Comparison of ENCODE assay signal across 9 cellular contexts in the genomic region with DNA sequence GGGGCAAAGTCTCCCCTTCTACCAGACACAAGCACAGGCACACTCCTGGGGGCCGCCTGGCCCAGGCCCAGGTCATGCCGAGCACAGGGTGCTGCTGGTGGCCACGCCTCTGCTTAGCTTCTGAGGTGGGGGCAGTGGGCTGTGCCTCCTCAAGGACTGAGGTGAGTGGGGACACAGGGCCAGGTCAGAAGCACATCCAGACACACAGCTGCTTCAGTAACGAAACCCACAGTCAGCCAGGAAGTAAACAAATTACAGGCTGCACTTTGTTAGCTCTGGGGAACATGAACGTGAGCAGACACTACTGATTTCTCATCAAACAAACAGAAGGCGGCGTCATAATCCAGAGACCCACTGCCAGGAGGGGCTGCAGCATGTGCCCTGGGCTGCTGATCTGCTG.
DNase-seq lines count a peak whose midpoint lies in the region; ATAC-seq and FAIRE-seq lines count a peak whose summit lies in the region.
"Had no signal": no experiment of that assay in that cellular context is flagged by ENCODE, and none has a peak within 500 bp of the region (broad histone marks: within the 10 kb centered on the region; RNA-seq: fewer than 3 reads in every experiment).

No MANE protein-coding gene starts in this region.

- no peaks in the 10 kb centered on the region for H3K27me3 ChIP-seq in CD4-positive, alpha-beta memory T cell (ENCODE audit: insufficient read depth, low read length)

- peaks cover 0 to 19% (median 3%) of the 10 kb centered on the region in 4 donors for H3K4me1 Mint-ChIP-seq in CD4-positive, alpha-beta memory T cell
- peaks cover 14 to 18% (median 15%) of the 10 kb centered on the region in 3 donors for H3K4me1 Mint-ChIP-seq in T-cell

- H3K27me3 Mint-ChIP-seq in CD4-positive, alpha-beta memory T cell: no peaks in the 10 kb centered on the region
- H3K27me3 Mint-ChIP-seq in T-cell: no peaks in the 10 kb centered on the region

- H3K36me3 ChIP-seq in CD4-positive, alpha-beta memory T cell (ENCODE audit: insufficient read depth, low read length): no peaks in the 10 kb centered on the region

- CTCF ChIA-PET in CD4-positive, alpha-beta memory T cell (lab: Charles Lee; ENCODE audit: partially characterized antibody): interaction anchor here (1.0 to 2.6 kb wide), 2 partner anchors 11 to 133 kb away, joined by 3 to 10 read pairs; no protein-coding TSS in a partner anchor
- CTCF ChIA-PET in T-cell (lab: Charles Lee): interaction anchor here in 1 of 2 donors (0.7 kb wide), 1 partner anchor 425 kb away, joined by 10 read pairs; no protein-coding TSS in a partner anchor

- no peak for FAIRE-seq in GM19239 (lab: Jason Lieb, UNC)

- no peak overlapping the region for H3K27ac ChIP-seq in CD4-positive, alpha-beta memory T cell (ENCODE audit: low read depth, low read length)

- ATAC-seq in HG03354 (IDR thresholded peaks at IDR 0.05; ENCODE audit: poor library complexity, severe bottlenecking, unreplicated experiment) (peak; percentile 72), T-cell (replicated peaks in 1 of 4) (peak; percentile 58 to 83 (median 64)), HG03469 (IDR thresholded peaks at IDR 0.05; ENCODE audit: unreplicated experiment) (no peak), GM18502 (IDR thresholded peaks at IDR 0.05; ENCODE audit: poor library complexity, unreplicated experiment) (no peak)

- intact Hi-C loops in CD4-positive, alpha-beta memory T cell (cut with micrococcal nuclease): loop anchor here (10.0 kb wide), 1 partner anchor 129 kb away; no protein-coding TSS in a partner anchor

- no peaks in the 10 kb centered on the region for H3K9me3 ChIP-seq in CD4-positive, alpha-beta memory T cell (ENCODE audit: control insufficient read depth in 1 of 2, low read length in 2 of 2)

- peak overlapping the region in 1 of 8 donors; percentile 15 for H3K4me3 Mint-ChIP-seq in CD4-positive, alpha-beta memory T cell
- H3K4me3 Mint-ChIP-seq in T-cell: no peak overlapping the region

- H3K27ac Mint-ChIP-seq in CD4-positive, alpha-beta memory T cell: peak overlapping the region in 3 of 7 donors; percentile 8 to 74 (median 48)
- H3K27ac Mint-ChIP-seq in T-cell: peak overlapping the region; percentile 39 to 73

- POLR2A ChIA-PET in CD4-positive, alpha-beta memory T cell (lab: Charles Lee; ENCODE audit: partially characterized antibody): no interaction called here
- POLR2A ChIA-PET in T-cell (lab: Charles Lee): no interaction called here

- no peaks in the 10 kb centered on the region for H3K4me1 ChIP-seq in CD4-positive, alpha-beta memory T cell (ENCODE audit: insufficient read depth, low read length)

- no peaks in the 10 kb centered on the region for H3K36me3 Mint-ChIP-seq in CD4-positive, alpha-beta memory T cell
- H3K36me3 Mint-ChIP-seq in T-cell: no peaks in the 10 kb centered on the region

- no peak overlapping the region for H3K4me3 ChIP-seq in CD4-positive, alpha-beta memory T cell (ENCODE audit: low read length in 2 of 2)

- DNase-seq in CD4-positive, alpha-beta memory T cell: peak in 4 of 5 donors; percentile 4 to 12 (median 10)
- DNase-seq in GM19239 (ENCODE audit: insufficient read length, low spot score) (peak; percentile 44), T-cell (peak in 6 of 34 experiments; percentile 6 to 28 (median 18)), HT-29 (ENCODE audit: low spot score) (no peak), hepatic stellate cell (ENCODE audit: low spot score) (no peak)
- DNase-seq: activated CD4-positive, alpha-beta T cell treated with anti-CD3 and anti-CD28 coated beads, Interleukin-2, amount 50 U/mL, for 48 hours had no signal

- no peaks in the 10 kb centered on the region for H3K9me3 Mint-ChIP-seq in CD4-positive, alpha-beta memory T cell
- H3K9me3 Mint-ChIP-seq in T-cell: no peaks in the 10 kb centered on the region

Comparison
In these comparisons a context has a peak if more than half of its experiments do, and no peak if none do; other contexts are left out.
1. DNase-seq: peak in CD4-positive, alpha-beta memory T cell (4 of 5) and GM19239 (single experiment); none in HT-29 (single experiment) and hepatic stellate cell (single experiment).
2. ATAC-seq: peak in HG03354 (single experiment) and T-cell (4 of 4); none in HG03469 (single experiment) and GM18502 (single experiment).